ENCODE assay signal across 23 cellular contexts in genomic region chr4:177778623-177779022, GRCh38.
DNase-seq lines count a peak whose midpoint lies in the region; ATAC-seq and TF ChIP-seq lines count a peak whose summit lies in the region.
"Had no signal": no experiment of that assay in that cellular context is flagged by ENCODE, and none has a peak within 500 bp of the region (broad histone marks: within the 10 kb centered on the region; RNA-seq: fewer than 3 reads in every experiment).

No MANE protein-coding gene starts in this region.

- POLR2A ChIA-PET in OCI-LY7 (lab: Charles Lee) = interaction anchor here (0.6 kb wide), 1 partner anchor 1146 kb away, joined by 4 read pairs; no protein-coding TSS in a partner anchor

- TF ChIP-seq CTCF in OCI-LY3 (IDR thresholded peaks at IDR 0.05; ENCODE audit: low read depth, low read length) (no peak), OCI-LY7 (conservative IDR thresholded peaks at IDR 0.05; ENCODE audit: low read length) (no peak)

- H3K4me3 ChIP-seq in OCI-LY3 (ENCODE audit: low read length) (no peak overlapping the region), OCI-LY7 (ENCODE audit: low read depth, low read length, poor library complexity, severe bottlenecking) (no peak overlapping the region), SJCRH30 (no peak overlapping the region)
- H3K4me3 ChIP-seq: A549, GM23338, HAP-1, MG63 had no signal

- no peaks in the 10 kb centered on the region for H3K36me3 ChIP-seq in OCI-LY3 (replicated peaks; ENCODE audit: low read depth, low read length)
- no peaks in the 10 kb centered on the region for H3K36me3 ChIP-seq in OCI-LY7 (ENCODE audit: insufficient read depth, low read length)
- no peaks in the 10 kb centered on the region for H3K36me3 ChIP-seq in SJCRH30
- H3K36me3 ChIP-seq: HAP-1, MG63 had no signal

- ATAC-seq in GM18858 (IDR thresholded peaks at IDR 0.05; ENCODE audit: unreplicated experiment) = peak; percentile 65
- ATAC-seq in GM21526 (IDR thresholded peaks at IDR 0.05; ENCODE audit: low FRiP score, unreplicated experiment) = peak; percentile 75
- peak; percentile 73 for ATAC-seq in HG03159 (IDR thresholded peaks at IDR 0.05; ENCODE audit: unreplicated experiment)
- ATAC-seq: A549, GM23338, Panc1, SK-N-SH treated with all-trans-retinoic acid at 6 μM for 48 hours had no signal

- H3K4me2 ChIP-seq in OCI-LY3 (ENCODE audit: low read length) = peak overlapping the region; percentile 10; the same call in 1 of the 2 replicates
- H3K4me2 ChIP-seq in OCI-LY7 (ENCODE audit: low read length) = no peak overlapping the region
- H3K4me2 ChIP-seq: A549, GM23338 had no signal

- H3K79me2 ChIP-seq in OCI-LY3 (ENCODE audit: low read length) (no peaks in the 10 kb centered on the region), OCI-LY7 (ENCODE audit: insufficient read depth, low read depth, low read length) (no peaks in the 10 kb centered on the region)

- H3K27me3 ChIP-seq in OCI-LY3 (ENCODE audit: low read depth, low read length) (peaks cover 10% of the 10 kb centered on the region; the same call in 1 of the 2 replicates), SJCRH30 (no peaks in the 10 kb centered on the region)
- H3K27me3 ChIP-seq: MG63 had no signal

- BruUV-seq in OCI-LY7 (replicated peaks; lab: Mats Ljungman, UMichigan) = no TSS peak

- H3K9me3 ChIP-seq in OCI-LY3 (ENCODE audit: insufficient read depth, low read length) = no peaks in the 10 kb centered on the region
- no peaks in the 10 kb centered on the region for H3K9me3 ChIP-seq in OCI-LY7 (ENCODE audit: low read length)
- H3K9me3 ChIP-seq in SJCRH30 (replicated peaks) = no peaks in the 10 kb centered on the region
- H3K9me3 ChIP-seq: A549, HAP-1, MG63 had no signal

- intact Hi-C loops in OCI-LY7 (cut with micrococcal nuclease; ENCODE audit: unreplicated experiment) = no loop called here

- peaks cover 11% of the 10 kb centered on the region for H3K4me1 ChIP-seq in OCI-LY3 (ENCODE audit: low read length)
- H3K4me1 ChIP-seq in OCI-LY7 (ENCODE audit: insufficient read depth, low read length, poor library complexity, severe bottlenecking) = no peaks in the 10 kb centered on the region
- H3K4me1 ChIP-seq in SJCRH30 = no peaks in the 10 kb centered on the region
- H3K4me1 ChIP-seq: A549, HAP-1 had no signal

- no peaks in the 10 kb centered on the region for H4K20me1 ChIP-seq in OCI-LY3 (ENCODE audit: insufficient read depth, low read length)
- no peaks in the 10 kb centered on the region for H4K20me1 ChIP-seq in OCI-LY7 (ENCODE audit: insufficient read depth, low read length)

- H3K9me2 ChIP-seq in OCI-LY7 (ENCODE audit: insufficient read depth, low read length) = no peaks in the 10 kb centered on the region

- H2AFZ ChIP-seq in OCI-LY3 (ENCODE audit: low read depth, low read length) (no peak overlapping the region), OCI-LY7 (ENCODE audit: low read length) (no peak overlapping the region)
- H2AFZ ChIP-seq: GM23338 had no signal

- DNase-seq in OCI-LY7 (ENCODE audit: low spot score) = no peak
- no peak for DNase-seq in NCI-H187 (lab: John Stamatoyannopoulos, UW)
- no peak for DNase-seq in SJCRH30
- DNase-seq in activated effector memory CD4-positive, alpha-beta T cell treated with Interleukin-2 at 50 U/mL for 16 hours = no peak
- DNase-seq: DMS53, GDM1, Karpas-422, MG63, NCI-H1417, NCI-H1694 treated with DMSO at 0.1 percent for 48 hours, NCI-H2107, NCI-H446 treated with DMSO at 0.1 percent for 48 hours, NCI-H69, SIG-M5 had no signal

- H3K9ac ChIP-seq in OCI-LY3 (ENCODE audit: low read length) = no peak overlapping the region

- H3K27ac ChIP-seq in OCI-LY3 (ENCODE audit: low read length) = no peak overlapping the region
- H3K27ac ChIP-seq in OCI-LY7 (ENCODE audit: low read depth, low read length, poor library complexity, severe bottlenecking) = no peak overlapping the region
- no peak overlapping the region for H3K27ac ChIP-seq in SJCRH30
- H3K27ac ChIP-seq: A549 had no signal

- CTCF ChIA-PET in OCI-LY7 (lab: Charles Lee; ENCODE audit: unreplicated experiment) = no interaction called here
